ENCODE assay signal across 18 cellular contexts in the genomic region with DNA sequence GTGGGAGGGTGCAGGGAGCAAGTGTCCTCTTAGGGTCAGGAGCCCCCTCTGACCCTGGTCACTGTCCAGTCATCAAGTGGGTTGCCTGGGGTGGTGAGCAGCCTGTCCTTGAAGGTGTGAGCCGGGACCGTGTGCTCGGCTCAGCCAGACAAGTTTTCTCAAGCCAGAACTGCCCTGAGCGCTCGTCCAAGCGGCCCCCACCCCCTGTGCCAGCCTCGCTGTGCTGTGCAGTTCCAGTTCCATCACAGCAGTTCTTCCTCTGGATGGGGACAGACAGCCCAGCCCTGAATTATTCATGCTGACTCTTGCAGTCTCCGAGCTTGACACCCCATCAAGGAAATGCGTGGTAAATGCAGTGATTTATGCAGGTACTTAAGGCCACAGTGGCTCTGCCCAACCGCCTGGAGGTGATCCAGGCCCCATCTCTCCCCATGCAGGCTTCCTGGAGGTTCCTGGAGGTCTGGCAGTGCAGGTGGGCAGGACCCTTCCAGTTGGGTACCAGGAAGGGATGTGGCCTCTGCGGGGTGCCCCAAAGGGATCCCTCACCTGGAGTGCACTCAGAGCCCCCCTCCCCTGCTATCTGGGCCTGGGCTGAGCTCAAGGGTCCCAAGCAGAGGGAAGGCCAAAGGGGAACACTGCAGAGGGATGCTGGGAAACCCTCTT. TPM values are rescaled to one million over a fixed set of nuclear protein-coding genes. Genes with fewer than 3 reads are reported as not detected.
A peak's percentile ranks its signal among the peaks of the same experiment; 100 is the strongest.
DNase-seq lines count a peak whose midpoint lies in the region; ATAC-seq and TF ChIP-seq lines count a peak whose summit lies in the region.
"Had no signal": no experiment of that assay in that cellular context is flagged by ENCODE, and none has a peak within 500 bp of the region (broad histone marks: within the 10 kb centered on the region; RNA-seq: fewer than 3 reads in every experiment).

No MANE protein-coding gene starts in this region.

- H3K27me3 ChIP-seq in hepatocyte, result peaks cover 10% of the 10 kb centered on the region
- peaks cover 0 to 45% (median 8%) of the 10 kb centered on the region in 3 donors for H3K27me3 ChIP-seq in sigmoid colon
- H3K27me3 ChIP-seq in transverse colon, result peaks cover 5% of the 10 kb centered on the region
- no peaks in the 10 kb centered on the region for H3K27me3 ChIP-seq in foreskin keratinocyte
- H3K27me3 ChIP-seq: upper lobe of left lung had no signal

- 66% methylated on average over 11 of the region's 11 CpGs for WGBS in hepatocyte (ENCODE audit: low lambda C conversion rate, missing lambda C conversion rate)
- WGBS in sigmoid colon, 2 donors, result 44% methylated on average over 11 of the region's 11 CpGs
- 36% methylated on average over 10 of the region's 11 CpGs; no CpG with 5 or more reads in 1 of the 2 donors for WGBS in transverse colon (ENCODE audit: low coverage in 1 of 2), 2 donors

- DNase-seq in activated CD8-positive, alpha-beta memory T cell treated with anti-CD3 and anti-CD28 coated beads for 24 hours, result peak; percentile 52
- no peak for DNase-seq in activated CD8-positive, alpha-beta memory T cell treated with anti-CD3 and anti-CD28 coated beads, Interleukin-2, amount 50 U/mL, for 4 hours
- DNase-seq in H4 (ENCODE audit: low spot score), result peak; percentile 2
- peak; percentile 3 for DNase-seq in hepatocyte (ENCODE audit: low spot score)
- peak; percentile 55 for DNase-seq in sigmoid colon
- no peak for DNase-seq in transverse colon
- DNase-seq in foreskin keratinocyte, result no peak
- DNase-seq: activated B cell treated with CpG ODN at 0.5 μM for 24 hours; NCI-H345; SHP77; stimulated activated CD4-positive, alpha-beta T cell treated with anti-CD3 and anti-CD28 coated beads, Interleukin-15, amount 100 ng/mL, for 24 hours; stimulated activated naive CD4-positive, alpha-beta T cell treated with Interleukin-2 at 50 U/mL for 16 hours; T-helper 17 cell had no signal

- in situ Hi-C loops in transverse colon (cut with MboI; ENCODE audit: low pct_ligation_motif_present in 1 of 4, low pct_unique_long_range_greater_than_20kb in 1 of 4, low sequenced_read_pairs in 3 of 4), result no loop called here

- H3K4me2 ChIP-seq in hepatocyte, result no peak overlapping the region

- no peak overlapping the region for H2AFZ ChIP-seq in hepatocyte

- TF ChIP-seq POLR2A in sigmoid colon (IDR thresholded peaks at IDR 0.05), result no peak
- TF ChIP-seq POLR2A in transverse colon (IDR thresholded peaks at IDR 0.05), result no peak

- no peaks in the 10 kb centered on the region for H4K20me1 ChIP-seq in hepatocyte (ENCODE audit: insufficient read depth, poor library complexity, severe bottlenecking)

- TF ChIP-seq CTCF in hepatocyte (IDR thresholded peaks at IDR 0.05; ENCODE audit: poor library complexity) (no peak), sigmoid colon (IDR thresholded peaks at IDR 0.05) (no peak), transverse colon (IDR thresholded peaks at IDR 0.05) (no peak), foreskin keratinocyte (conservative IDR thresholded peaks at IDR 0.05) (no peak)

- H3K4me1 ChIP-seq in hepatocyte (ENCODE audit: insufficient read depth) (no peaks in the 10 kb centered on the region), sigmoid colon (no peaks in the 10 kb centered on the region), transverse colon (no peaks in the 10 kb centered on the region), foreskin keratinocyte (no peaks in the 10 kb centered on the region)

- H3K27ac ChIP-seq in hepatocyte (no peak overlapping the region), sigmoid colon (no peak overlapping the region), transverse colon (no peak overlapping the region), foreskin keratinocyte (no peak overlapping the region)
- H3K27ac ChIP-seq: upper lobe of left lung had no signal

- H3K9me3 ChIP-seq in hepatocyte (ENCODE audit: low read depth) (no peaks in the 10 kb centered on the region), sigmoid colon (no peaks in the 10 kb centered on the region), transverse colon (no peaks in the 10 kb centered on the region)
- H3K9me3 ChIP-seq: upper lobe of left lung had no signal

- H3K79me2 ChIP-seq in hepatocyte, result no peaks in the 10 kb centered on the region

- TF ChIP-seq EP300 in sigmoid colon (IDR thresholded peaks at IDR 0.05), result no peak
- no peak for TF ChIP-seq EP300 in transverse colon (IDR thresholded peaks at IDR 0.05; ENCODE audit: low read depth)

- no peak for ATAC-seq in HG02798 (IDR thresholded peaks at IDR 0.05; ENCODE audit: poor library complexity, unreplicated experiment)
- ATAC-seq in foreskin keratinocyte, result no peak
- ATAC-seq: T-helper 17 cell had no signal

- intact Hi-C loops in sigmoid colon (cut with DNase I), result loop anchor here (10.0 kb wide), 1 partner anchor 312 kb away; no protein-coding TSS in a partner anchor
- intact Hi-C loops in transverse colon (cut with DNase I; ENCODE audit: low total_unique reads), result loop anchor here (10.0 kb wide), 1 partner anchor 312 kb away; no protein-coding TSS in a partner anchor

- H3K36me3 ChIP-seq in hepatocyte (replicated peaks; ENCODE audit: insufficient read depth, low read depth) (no peaks in the 10 kb centered on the region), sigmoid colon (no peaks in the 10 kb centered on the region), transverse colon (no peaks in the 10 kb centered on the region)
- H3K36me3 ChIP-seq: upper lobe of left lung had no signal

- no peaks in the 10 kb centered on the region for H3K9me2 ChIP-seq in hepatocyte (replicated peaks; ENCODE audit: insufficient read depth)

- H3K4me3 ChIP-seq in hepatocyte, result no peak overlapping the region
- no peak overlapping the region for H3K4me3 ChIP-seq in sigmoid colon
- H3K4me3 ChIP-seq in transverse colon, result no peak overlapping the region
- H3K4me3 ChIP-seq: upper lobe of left lung had no signal

RNA-seq across cellular contexts. Expression of a gene that starts 44.7 kb away (rescaled TPM):
- total RNA-seq in H4 (2014; rRNA removed; shearing (Covaris generic)), result 5.1 and 7.3 TPM in 2 replicates
- not detected in 2 replicates for total RNA-seq in hepatocyte
- not detected in 2 replicates for polyA plus RNA-seq in hepatocyte
- total RNA-seq in sigmoid colon, result 1 to 10 TPM in 2 of 4 donors, not detected in 2; 1.1 to 1.7 TPM
- polyA plus RNA-seq in sigmoid colon, result not detected
- total RNA-seq in transverse colon, result not detected
- not detected in 2 replicates for total RNA-seq in foreskin keratinocyte
- polyA plus RNA-seq in foreskin keratinocyte, result not detected in 2 replicates
- total RNA-seq: activated B cell treated with CpG ODN at 0.5 μM for 24 hours, dermis microvascular lymphatic vessel endothelial cell, pulmonary artery endothelial cell, T-helper 17 cell, upper lobe of left lung had no signal
- polyA plus RNA-seq: esophagus had no signal

Comparison
In these comparisons a context has a peak if more than half of its experiments do, and no peak if none do; other contexts are left out.
1. DNase-seq: peak in activated CD8-positive, alpha-beta memory T cell treated with anti-CD3 and anti-CD28 coated beads for 24 hours (single experiment), H4 (single experiment), hepatocyte (single experiment) and sigmoid colon (single experiment); none in activated CD8-positive, alpha-beta memory T cell treated with anti-CD3 and anti-CD28 coated beads, Interleukin-2, amount 50 U/mL, for 4 hours (single experiment), transverse colon (single experiment) and foreskin keratinocyte (0 of 2).